Comparison of ENCODE assay signal across 9 cellular contexts in genomic region chr19:48815870-48816501, GRCh38. TPM values are rescaled to one million over a fixed set of nuclear protein-coding genes. Genes with fewer than 3 reads are reported as not detected.
DNase-seq lines count a peak whose midpoint lies in the region; ATAC-seq and TF ChIP-seq lines count a peak whose summit lies in the region.
"Had no signal": no experiment of that assay in that cellular context is flagged by ENCODE, and none has a peak within 500 bp of the region (broad histone marks: within the 10 kb centered on the region; RNA-seq: fewer than 3 reads in every experiment).

No MANE protein-coding gene starts in this region.

- no peaks in the 10 kb centered on the region for H3K27me3 ChIP-seq in PC-9 (ENCODE audit: insufficient read depth, low read depth)

- H3K4me2 ChIP-seq in PC-9: no peak overlapping the region

- TF ChIP-seq CTCF in PC-9 (conservative IDR thresholded peaks at IDR 0.05): no peak

- no peak overlapping the region for H3K4me3 ChIP-seq in PC-9

- H3K79me2 ChIP-seq in PC-9 (ENCODE audit: low read depth): no peaks in the 10 kb centered on the region

- no peaks in the 10 kb centered on the region for H3K27me3 Mint-ChIP-seq in stimulated activated naive CD8-positive, alpha-beta T cell treated with anti-CD3 and anti-CD28 coated beads, Interleukin-15, amount 100 ng/mL, for 72 hours

- no peaks in the 10 kb centered on the region for H4K20me1 ChIP-seq in PC-9 (ENCODE audit: insufficient read depth)

- H3K4me1 Mint-ChIP-seq in stimulated activated naive CD8-positive, alpha-beta T cell treated with anti-CD3 and anti-CD28 coated beads, Interleukin-15, amount 100 ng/mL, for 72 hours: peaks cover 24% of the 10 kb centered on the region

- H3K27ac ChIP-seq in PC-9: no peak overlapping the region

- POLR2A ChIA-PET in PC-9 (lab: Charles Lee; ENCODE audit: unreplicated experiment): interaction anchor here (0.6 to 0.7 kb wide), 3 partner anchors 11 to 546 kb away, joined by 10 to 51 read pairs (median 20); partner anchors contain the start of gene TEAD2

- intact Hi-C loops in PC-9 (cut with micrococcal nuclease; ENCODE audit: unreplicated experiment): no loop called here

- no TSS peak for BruUV-seq in PC-9 (replicated peaks; lab: Mats Ljungman, UMichigan)

- no peak overlapping the region for H2AFZ ChIP-seq in PC-9

- no peak for DNase-seq in stimulated activated naive CD8-positive, alpha-beta T cell treated with anti-CD3 and anti-CD28 coated beads, Interleukin-15, amount 100 ng/mL, for 72 hours
- DNase-seq in stimulated activated naive CD8-positive, alpha-beta T cell treated with anti-CD3 and anti-CD28 coated beads, Interleukin-15, Interleukin-2, amounts not matched to agents 100 U/mL and 50 U/mL, for 24 hours: no peak
- DNase-seq in PC-9: peak; percentile 31 to 54
- peak; percentile 25 for DNase-seq in iris pigment epithelial cell (ENCODE audit: low read depth)
- DNase-seq in amniotic stem cell (lab: John Stamatoyannopoulos, UW): no peak
- DNase-seq in activated CD4-positive, CD25-positive, alpha-beta regulatory T cell (lab: John Stamatoyannopoulos, UW): no peak
- DNase-seq: activated effector memory CD4-positive, alpha-beta T cell treated with Interleukin-2 at 50 U/mL for 16 hours had no signal

- no peaks in the 10 kb centered on the region for H3K9me3 ChIP-seq in PC-9 (ENCODE audit: insufficient read depth, low read depth)

- no peaks in the 10 kb centered on the region for H3K36me3 ChIP-seq in PC-9 (ENCODE audit: low read depth)

- CTCF ChIA-PET in PC-9 (lab: Charles Lee): interaction anchor here (0.7 kb wide), 1 partner anchor 20 kb away, joined by 10 read pairs; no protein-coding TSS in a partner anchor

- H3K9me2 ChIP-seq in PC-9 (ENCODE audit: insufficient read depth): no peaks in the 10 kb centered on the region

- peak overlapping the region in 1 of 2 donors; percentile 29 for H3K27ac Mint-ChIP-seq in stimulated activated naive CD8-positive, alpha-beta T cell treated with anti-CD3 and anti-CD28 coated beads, Interleukin-15, amount 100 ng/mL, for 72 hours

- H3K4me1 ChIP-seq in PC-9 (replicated peaks; ENCODE audit: insufficient read depth): peaks cover 22% of the 10 kb centered on the region

- H3K9me3 Mint-ChIP-seq in stimulated activated naive CD8-positive, alpha-beta T cell treated with anti-CD3 and anti-CD28 coated beads, Interleukin-15, amount 100 ng/mL, for 72 hours: no peaks in the 10 kb centered on the region

- H3K4me3 Mint-ChIP-seq in stimulated activated naive CD8-positive, alpha-beta T cell treated with anti-CD3 and anti-CD28 coated beads, Interleukin-15, amount 100 ng/mL, for 72 hours: no peak overlapping the region

- peaks cover 42% of the 10 kb centered on the region; the same call in 1 of the 2 replicates for H3F3A ChIP-seq in PC-9 (ENCODE audit: insufficient read depth, low read depth)

- peak; percentile 29 for ATAC-seq in stimulated activated naive CD8-positive, alpha-beta T cell treated with anti-CD3 and anti-CD28 coated beads, Interleukin-15, amount 100 ng/mL, for 72 hours
- ATAC-seq in stimulated activated naive CD8-positive, alpha-beta T cell treated with anti-CD3 and anti-CD28 coated beads, Interleukin-15, Interleukin-2, amounts not matched to agents 100 U/mL and 50 U/mL, for 24 hours: no peak
- ATAC-seq in GM21717 (IDR thresholded peaks at IDR 0.05; ENCODE audit: unreplicated experiment) (no peak), GM19463 (IDR thresholded peaks at IDR 0.05; ENCODE audit: unreplicated experiment) (no peak)

RNA-seq across cellular contexts. Expression of gene BCAT2, which starts 5.2 kb away (rescaled TPM):
- total RNA-seq in PC-9 (2021): 69.7 and 70.5 TPM in 2 replicates

RNA-seq across cellular contexts. Expression of gene HSD17B14, which starts 20.3 kb away (rescaled TPM):
- 20.7 and 33.6 TPM in 2 replicates for total RNA-seq in PC-9 (2021)

RNA-seq across cellular contexts. Expression of gene PLEKHA4, which starts 52.4 kb away (rescaled TPM):
- total RNA-seq in PC-9 (2021): 0.79 and 1.8 TPM in 2 replicates

RNA-seq across cellular contexts. Expression of gene PPP1R15A, which starts 56.2 kb away (rescaled TPM):
- total RNA-seq in PC-9 (2021): 49.5 and 53.6 TPM in 2 replicates

Comparison
In these comparisons a context has a peak if more than half of its experiments do, and no peak if none do; other contexts are left out.
1. DNase-seq: peak in PC-9 (2 of 2) and iris pigment epithelial cell (single experiment); none in stimulated activated naive CD8-positive, alpha-beta T cell treated with anti-CD3 and anti-CD28 coated beads, Interleukin-15, amount 100 ng/mL, for 72 hours (0 of 2), stimulated activated naive CD8-positive, alpha-beta T cell treated with anti-CD3 and anti-CD28 coated beads, Interleukin-15, Interleukin-2, amounts not matched to agents 100 U/mL and 50 U/mL, for 24 hours (single experiment), amniotic stem cell (single experiment) and activated CD4-positive, CD25-positive, alpha-beta regulatory T cell (0 of 4).